ENCODE assay signal across 1 cellular context in the genomic region with DNA sequence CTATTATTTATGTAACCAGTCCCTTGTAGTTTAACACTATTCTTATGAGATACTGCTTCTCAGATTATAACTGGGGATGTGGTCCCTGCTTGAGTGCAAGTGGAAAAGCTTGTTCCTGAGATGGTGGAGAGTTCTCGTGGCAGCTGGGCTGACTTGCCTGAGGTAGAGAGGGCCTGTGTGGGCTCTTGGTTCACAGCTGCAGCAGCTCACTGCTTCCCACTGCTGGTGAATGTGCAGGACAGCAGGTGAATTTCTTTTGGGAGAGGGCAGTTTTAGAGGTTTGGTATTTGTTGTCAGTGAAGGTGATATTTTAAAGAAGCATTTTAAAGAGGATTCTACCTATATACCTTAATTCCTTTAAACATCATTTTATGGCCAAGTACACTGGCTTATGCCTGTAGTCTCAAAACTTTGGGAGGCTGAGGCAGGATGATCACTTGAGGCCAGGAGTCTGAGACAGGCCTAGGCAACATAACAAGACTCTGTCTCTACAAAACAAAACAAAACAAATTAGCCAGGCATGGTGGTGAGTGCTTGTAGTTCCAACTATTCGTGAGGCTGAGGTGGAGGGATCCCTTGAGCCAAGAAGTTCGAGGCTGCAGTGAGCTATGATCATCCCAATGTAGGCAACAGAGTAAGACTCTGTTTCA.
A peak's percentile ranks its signal among the peaks of the same experiment; 100 is the strongest.
TF ChIP-seq lines count a peak whose summit lies in the region.

No MANE protein-coding gene starts in this region.

TF ChIP-seq in HepG2, 621 proteins besides CTCF, POLR2A, EP300 and RAD21 (continued from another document):
- TF ChIP-seq, protein P1, sequence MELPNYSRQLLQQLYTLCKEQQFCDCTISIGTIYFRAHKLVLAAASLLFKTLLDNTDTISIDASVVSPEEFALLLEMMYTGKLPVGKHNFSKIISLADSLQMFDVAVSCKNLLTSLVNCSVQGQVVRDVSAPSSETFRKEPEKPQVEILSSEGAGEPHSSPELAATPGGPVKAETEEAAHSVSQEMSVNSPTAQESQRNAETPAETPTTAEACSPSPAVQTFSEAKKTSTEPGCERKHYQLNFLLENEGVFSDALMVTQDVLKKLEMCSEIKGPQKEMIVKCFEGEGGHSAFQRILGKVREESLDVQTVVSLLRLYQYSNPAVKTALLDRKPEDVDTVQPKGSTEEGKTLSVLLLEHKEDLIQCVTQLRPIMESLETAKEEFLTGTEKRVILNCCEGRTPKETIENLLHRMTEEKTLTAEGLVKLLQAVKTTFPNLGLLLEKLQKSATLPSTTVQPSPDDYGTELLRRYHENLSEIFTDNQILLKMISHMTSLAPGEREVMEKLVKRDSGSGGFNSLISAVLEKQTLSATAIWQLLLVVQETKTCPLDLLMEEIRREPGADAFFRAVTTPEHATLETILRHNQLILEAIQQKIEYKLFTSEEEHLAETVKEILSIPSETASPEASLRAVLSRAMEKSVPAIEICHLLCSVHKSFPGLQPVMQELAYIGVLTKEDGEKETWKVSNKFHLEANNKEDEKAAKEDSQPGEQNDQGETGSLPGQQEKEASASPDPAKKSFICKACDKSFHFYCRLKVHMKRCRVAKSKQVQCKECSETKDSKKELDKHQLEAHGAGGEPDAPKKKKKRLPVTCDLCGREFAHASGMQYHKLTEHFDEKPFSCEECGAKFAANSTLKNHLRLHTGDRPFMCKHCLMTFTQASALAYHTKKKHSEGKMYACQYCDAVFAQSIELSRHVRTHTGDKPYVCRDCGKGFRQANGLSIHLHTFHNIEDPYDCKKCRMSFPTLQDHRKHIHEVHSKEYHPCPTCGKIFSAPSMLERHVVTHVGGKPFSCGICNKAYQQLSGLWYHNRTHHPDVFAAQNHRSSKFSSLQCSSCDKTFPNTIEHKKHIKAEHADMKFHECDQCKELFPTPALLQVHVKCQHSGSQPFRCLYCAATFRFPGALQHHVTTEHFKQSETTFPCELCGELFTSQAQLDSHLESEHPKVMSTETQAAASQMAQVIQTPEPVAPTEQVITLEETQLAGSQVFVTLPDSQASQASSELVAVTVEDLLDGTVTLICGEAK (IDR thresholded peaks at IDR 0.05): no peak
- TF ChIP-seq, protein P1 (CRISPR knock-in tag; IDR thresholded peaks at IDR 0.05): no peak
- TF ChIP-seq ZNF317 (CRISPR knock-in tag; IDR thresholded peaks at IDR 0.05) (no peak), CEBPG (CRISPR knock-in tag; IDR thresholded peaks at IDR 0.05) (no peak), ZNF337 (CRISPR knock-in tag; IDR thresholded peaks at IDR 0.05; ENCODE audit: borderline replicate concordance, low read depth) (no peak), NRL (CRISPR knock-in tag; IDR thresholded peaks at IDR 0.05; ENCODE audit: borderline replicate concordance) (no peak), ZNF619 (CRISPR knock-in tag; IDR thresholded peaks at IDR 0.05) (peak; percentile 81; the same call in 1 of the 2 replicates), MZF1 (CRISPR knock-in tag; IDR thresholded peaks at IDR 0.05; ENCODE audit: borderline replicate concordance) (no peak), MAFF (IDR thresholded peaks at IDR 0.05; ENCODE audit: low read depth, low read length) (no peak), RFX1 (IDR thresholded peaks at IDR 0.05) (no peak), GTF2F1 (IDR thresholded peaks at IDR 0.05; ENCODE audit: low read length) (no peak), PHF21A (CRISPR knock-in tag; IDR thresholded peaks at IDR 0.05) (no peak), ZFP41 (CRISPR knock-in tag; IDR thresholded peaks at IDR 0.05; ENCODE audit: borderline replicate concordance) (no peak)
- TF ChIP-seq, protein P2, sequence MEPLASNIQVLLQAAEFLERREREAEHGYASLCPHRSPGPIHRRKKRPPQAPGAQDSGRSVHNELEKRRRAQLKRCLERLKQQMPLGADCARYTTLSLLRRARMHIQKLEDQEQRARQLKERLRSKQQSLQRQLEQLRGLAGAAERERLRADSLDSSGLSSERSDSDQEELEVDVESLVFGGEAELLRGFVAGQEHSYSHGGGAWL (CRISPR knock-in tag; IDR thresholded peaks at IDR 0.05): no peak
- TF ChIP-seq, protein P3, sequence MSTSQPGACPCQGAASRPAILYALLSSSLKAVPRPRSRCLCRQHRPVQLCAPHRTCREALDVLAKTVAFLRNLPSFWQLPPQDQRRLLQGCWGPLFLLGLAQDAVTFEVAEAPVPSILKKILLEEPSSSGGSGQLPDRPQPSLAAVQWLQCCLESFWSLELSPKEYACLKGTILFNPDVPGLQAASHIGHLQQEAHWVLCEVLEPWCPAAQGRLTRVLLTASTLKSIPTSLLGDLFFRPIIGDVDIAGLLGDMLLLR (CRISPR knock-in tag; IDR thresholded peaks at IDR 0.05): no peak
- TF ChIP-seq, protein P4, sequence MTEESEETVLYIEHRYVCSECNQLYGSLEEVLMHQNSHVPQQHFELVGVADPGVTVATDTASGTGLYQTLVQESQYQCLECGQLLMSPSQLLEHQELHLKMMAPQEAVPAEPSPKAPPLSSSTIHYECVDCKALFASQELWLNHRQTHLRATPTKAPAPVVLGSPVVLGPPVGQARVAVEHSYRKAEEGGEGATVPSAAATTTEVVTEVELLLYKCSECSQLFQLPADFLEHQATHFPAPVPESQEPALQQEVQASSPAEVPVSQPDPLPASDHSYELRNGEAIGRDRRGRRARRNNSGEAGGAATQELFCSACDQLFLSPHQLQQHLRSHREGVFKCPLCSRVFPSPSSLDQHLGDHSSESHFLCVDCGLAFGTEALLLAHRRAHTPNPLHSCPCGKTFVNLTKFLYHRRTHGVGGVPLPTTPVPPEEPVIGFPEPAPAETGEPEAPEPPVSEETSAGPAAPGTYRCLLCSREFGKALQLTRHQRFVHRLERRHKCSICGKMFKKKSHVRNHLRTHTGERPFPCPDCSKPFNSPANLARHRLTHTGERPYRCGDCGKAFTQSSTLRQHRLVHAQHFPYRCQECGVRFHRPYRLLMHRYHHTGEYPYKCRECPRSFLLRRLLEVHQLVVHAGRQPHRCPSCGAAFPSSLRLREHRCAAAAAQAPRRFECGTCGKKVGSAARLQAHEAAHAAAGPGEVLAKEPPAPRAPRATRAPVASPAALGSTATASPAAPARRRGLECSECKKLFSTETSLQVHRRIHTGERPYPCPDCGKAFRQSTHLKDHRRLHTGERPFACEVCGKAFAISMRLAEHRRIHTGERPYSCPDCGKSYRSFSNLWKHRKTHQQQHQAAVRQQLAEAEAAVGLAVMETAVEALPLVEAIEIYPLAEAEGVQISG (CRISPR knock-in tag; IDR thresholded peaks at IDR 0.05): no peak
- TF ChIP-seq, protein P5, sequence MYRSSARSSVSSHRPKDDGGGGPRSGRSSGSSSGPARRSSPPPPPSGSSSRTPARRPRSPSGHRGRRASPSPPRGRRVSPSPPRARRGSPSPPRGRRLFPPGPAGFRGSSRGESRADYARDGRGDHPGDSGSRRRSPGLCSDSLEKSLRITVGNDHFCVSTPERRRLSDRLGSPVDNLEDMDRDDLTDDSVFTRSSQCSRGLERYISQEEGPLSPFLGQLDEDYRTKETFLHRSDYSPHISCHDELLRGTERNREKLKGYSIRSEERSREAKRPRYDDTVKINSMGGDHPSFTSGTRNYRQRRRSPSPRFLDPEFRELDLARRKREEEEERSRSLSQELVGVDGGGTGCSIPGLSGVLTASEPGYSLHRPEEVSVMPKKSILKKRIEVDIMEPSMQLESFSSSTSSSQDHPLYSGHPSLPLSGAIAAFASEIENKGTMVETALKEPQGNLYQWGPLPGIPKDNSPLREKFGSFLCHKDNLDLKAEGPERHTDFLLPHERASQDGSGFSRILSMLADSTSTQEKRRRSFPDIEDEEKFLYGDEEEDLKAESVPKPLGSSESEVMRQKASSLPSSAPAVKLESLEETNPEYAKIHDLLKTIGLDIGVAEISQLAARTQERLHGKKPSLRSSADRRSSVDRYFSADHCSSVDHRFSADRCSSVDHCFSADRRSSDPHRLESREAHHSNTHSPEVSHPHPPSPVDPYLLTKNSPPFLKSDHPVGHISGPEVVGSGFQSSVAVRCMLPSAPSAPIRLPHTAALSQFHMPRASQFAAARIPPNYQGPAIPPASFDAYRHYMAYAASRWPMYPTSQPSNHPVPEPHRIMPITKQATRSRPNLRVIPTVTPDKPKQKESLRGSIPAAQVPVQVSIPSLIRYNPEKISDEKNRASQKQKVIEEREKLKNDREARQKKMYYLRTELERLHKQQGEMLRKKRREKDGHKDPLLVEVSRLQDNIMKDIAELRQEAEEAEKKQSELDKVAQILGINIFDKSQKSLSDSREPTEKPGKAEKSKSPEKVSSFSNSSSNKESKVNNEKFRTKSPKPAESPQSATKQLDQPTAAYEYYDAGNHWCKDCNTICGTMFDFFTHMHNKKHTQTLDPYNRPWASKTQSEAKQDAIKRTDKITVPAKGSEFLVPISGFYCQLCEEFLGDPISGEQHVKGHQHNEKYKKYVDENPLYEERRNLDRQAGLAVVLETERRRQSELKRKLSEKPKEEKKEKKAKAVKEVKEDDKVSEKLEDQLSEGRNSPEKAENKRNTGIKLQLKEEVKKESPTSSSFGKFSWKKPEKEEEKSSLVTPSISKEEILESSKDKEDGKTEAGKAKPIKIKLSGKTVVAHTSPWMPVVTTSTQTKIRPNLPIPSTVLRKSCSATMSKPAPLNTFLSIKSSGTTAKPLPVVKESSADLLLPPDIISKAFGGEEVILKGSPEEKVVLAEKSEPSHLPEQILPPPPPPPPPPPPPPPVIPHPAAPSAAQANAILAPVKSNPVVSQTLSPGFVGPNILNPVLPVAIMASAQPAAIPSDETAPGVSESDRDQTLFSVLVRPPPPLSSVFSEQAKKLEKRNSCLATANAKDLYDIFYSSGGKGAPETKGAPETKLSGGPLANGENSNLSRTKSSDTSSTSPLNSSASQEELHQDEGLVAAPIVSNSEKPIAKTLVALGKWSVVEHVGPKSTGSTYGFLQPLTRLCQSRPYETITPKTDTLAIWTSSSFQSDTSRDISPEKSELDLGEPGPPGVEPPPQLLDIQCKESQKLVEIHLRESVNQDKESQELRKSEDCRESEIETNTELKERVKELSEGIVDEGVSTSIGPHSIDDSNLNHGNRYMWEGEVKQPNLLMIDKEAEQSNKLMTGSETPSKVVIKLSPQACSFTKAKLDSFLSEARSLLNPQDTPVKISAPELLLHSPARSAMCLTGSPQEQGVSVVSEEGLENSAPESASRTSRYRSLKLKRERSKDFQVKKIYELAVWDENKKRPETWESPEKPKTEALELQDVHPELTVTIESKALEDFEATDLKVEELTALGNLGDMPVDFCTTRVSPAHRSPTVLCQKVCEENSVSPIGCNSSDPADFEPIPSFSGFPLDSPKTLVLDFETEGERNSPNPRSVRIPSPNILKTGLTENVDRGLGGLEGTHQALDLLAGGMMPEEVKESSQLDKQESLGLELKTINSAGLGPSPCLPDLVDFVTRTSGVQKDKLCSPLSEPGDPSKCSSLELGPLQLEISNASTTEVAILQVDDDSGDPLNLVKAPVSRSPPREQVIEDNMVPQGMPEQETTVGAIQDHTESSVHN (CRISPR knock-in tag; IDR thresholded peaks at IDR 0.05): no peak
- TF ChIP-seq, protein P6, sequence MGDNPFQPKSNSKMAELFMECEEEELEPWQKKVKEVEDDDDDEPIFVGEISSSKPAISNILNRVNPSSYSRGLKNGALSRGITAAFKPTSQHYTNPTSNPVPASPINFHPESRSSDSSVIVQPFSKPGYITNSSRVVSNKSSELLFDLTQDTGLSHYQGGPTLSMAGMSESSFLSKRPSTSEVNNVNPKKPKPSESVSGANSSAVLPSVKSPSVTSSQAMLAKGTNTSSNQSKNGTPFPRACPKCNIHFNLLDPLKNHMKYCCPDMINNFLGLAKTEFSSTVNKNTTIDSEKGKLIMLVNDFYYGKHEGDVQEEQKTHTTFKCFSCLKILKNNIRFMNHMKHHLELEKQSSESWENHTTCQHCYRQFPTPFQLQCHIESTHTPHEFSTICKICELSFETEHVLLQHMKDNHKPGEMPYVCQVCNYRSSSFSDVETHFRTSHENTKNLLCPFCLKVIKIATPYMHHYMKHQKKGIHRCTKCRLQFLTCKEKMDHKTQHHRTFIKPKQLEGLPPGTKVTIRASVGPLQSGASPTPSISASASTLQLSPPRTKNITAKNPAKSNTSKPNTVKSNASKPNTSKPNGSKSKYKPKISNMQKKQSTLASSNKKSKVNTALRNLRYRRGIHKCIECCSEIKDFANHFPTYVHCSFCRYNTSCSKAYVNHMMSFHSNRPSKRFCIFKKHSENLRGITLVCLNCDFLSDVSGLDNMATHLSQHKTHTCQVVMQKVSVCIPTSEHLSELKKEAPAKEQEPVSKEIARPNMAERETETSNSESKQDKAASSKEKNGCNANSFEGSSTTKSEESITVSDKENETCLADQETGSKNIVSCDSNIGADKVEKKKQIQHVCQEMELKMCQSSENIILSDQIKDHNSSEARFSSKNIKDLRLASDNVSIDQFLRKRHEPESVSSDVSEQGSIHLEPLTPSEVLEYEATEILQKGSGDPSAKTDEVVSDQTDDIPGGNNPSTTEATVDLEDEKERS (CRISPR knock-in tag; IDR thresholded peaks at IDR 0.05): no peak
TF ChIP-seq in HepG2: peak in this region for 69.
